Comparison of ENCODE assay signal across 20 cellular contexts in the genomic region with DNA sequence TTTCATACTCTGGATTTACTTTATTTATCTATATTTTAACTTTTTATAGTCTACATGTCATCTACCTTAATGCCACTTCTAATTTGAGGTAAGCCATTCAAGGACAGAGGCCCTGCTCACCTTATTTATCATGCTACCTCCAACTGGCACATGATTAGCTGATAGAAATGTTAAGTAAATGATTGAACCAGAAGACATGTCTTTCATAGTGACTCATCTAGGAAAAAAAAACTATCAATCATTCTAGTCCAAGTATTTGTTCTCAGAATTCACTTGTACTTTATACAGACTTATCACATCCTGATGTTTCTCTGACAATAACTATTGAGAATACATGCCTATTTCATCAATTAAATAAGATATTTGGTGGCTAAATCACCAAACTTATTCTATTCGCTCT.
DNase-seq lines count a peak whose midpoint lies in the region; ATAC-seq and FAIRE-seq lines count a peak whose summit lies in the region.
"Had no signal": no experiment of that assay in that cellular context is flagged by ENCODE, and none has a peak within 500 bp of the region (broad histone marks: within the 10 kb centered on the region; RNA-seq: fewer than 3 reads in every experiment).

No MANE protein-coding gene starts in this region.

- FAIRE-seq in islet of Langerhans (lab: Jason Lieb, UNC): peak; percentile 45
- FAIRE-seq: GM19239, H1, HepG2, HTR-8/SVneo had no signal

- no peak overlapping the region for H3K27ac Mint-ChIP-seq in effector memory CD8-positive, alpha-beta T cell
- H3K27ac Mint-ChIP-seq: CD4-positive, CD25-positive, alpha-beta regulatory T cell; CD8-positive, alpha-beta memory T cell; H9; IgD-negative memory B cell had no signal

- peak; percentile 19 for DNase-seq in mucosa of gallbladder (ENCODE audit: low spot score)
- no peak for DNase-seq in effector memory CD8-positive, alpha-beta T cell
- DNase-seq in NCI-H1092 (lab: John Stamatoyannopoulos, UW): no peak
- no peak for DNase-seq in cerebellar cortex (ENCODE audit: low spot score)
- DNase-seq: BE2C; C1 segment of cervical spinal cord; Caco-2; CD4-positive, CD25-positive, alpha-beta regulatory T cell; CD8-positive, alpha-beta memory T cell; DMS153; DMS79; GF-D8; H9 had no signal

- no peak overlapping the region for H3K4me3 Mint-ChIP-seq in effector memory CD8-positive, alpha-beta T cell
- H3K4me3 Mint-ChIP-seq: CD4-positive, CD25-positive, alpha-beta regulatory T cell; CD8-positive, alpha-beta memory T cell; H9; IgD-negative memory B cell had no signal

- no peaks in the 10 kb centered on the region for H3K27me3 Mint-ChIP-seq in effector memory CD8-positive, alpha-beta T cell
- H3K27me3 Mint-ChIP-seq: CD4-positive, CD25-positive, alpha-beta regulatory T cell had no signal

- H3K4me3 ChIP-seq in HUES64 (ENCODE audit: low read length): 0 out of 2 replicates have a peak overlapping the region, but pooled peaks have one; percentile 13

- ATAC-seq in effector memory CD8-positive, alpha-beta T cell (replicated peaks): no peak
- ATAC-seq: HepG2 had no signal

- no peaks in the 10 kb centered on the region for H3K27me3 ChIP-seq in HUES64 (ENCODE audit: insufficient read depth, low read length)
- H3K27me3 ChIP-seq: BE2C had no signal

- H3K4me1 ChIP-seq in HUES64 (ENCODE audit: insufficient read depth, low read length): no peaks in the 10 kb centered on the region
- H3K4me1 ChIP-seq: BE2C had no signal

- no CpG with 5 or more reads among the region's 1 CpG for WGBS in HUES64

- H3K9me3 ChIP-seq in HUES64 (ENCODE audit: insufficient read depth, low read depth, low read length): peaks cover 57% of the 10 kb centered on the region
- H3K9me3 ChIP-seq: BE2C, Caco-2 had no signal

- no peak overlapping the region for H3K27ac ChIP-seq in HUES64 (ENCODE audit: low read depth, low read length)

- no peaks in the 10 kb centered on the region for H3K36me3 ChIP-seq in HUES64 (ENCODE audit: insufficient read depth, low read length)
- H3K36me3 ChIP-seq: BE2C had no signal

- no peak overlapping the region for H3K9ac ChIP-seq in HUES64 (ENCODE audit: low read depth, low read length)

- H3K36me3 Mint-ChIP-seq in effector memory CD8-positive, alpha-beta T cell (ENCODE audit: insufficient read depth): no peaks in the 10 kb centered on the region
- H3K36me3 Mint-ChIP-seq: CD4-positive, CD25-positive, alpha-beta regulatory T cell; CD8-positive, alpha-beta memory T cell; IgD-negative memory B cell had no signal

- peaks cover 7 to 18% of the 10 kb centered on the region in 2 donors for H3K9me3 Mint-ChIP-seq in effector memory CD8-positive, alpha-beta T cell

- no peaks in the 10 kb centered on the region for H3K4me1 Mint-ChIP-seq in effector memory CD8-positive, alpha-beta T cell (ENCODE audit: low read depth in 2 of 2)
- H3K4me1 Mint-ChIP-seq: CD4-positive, CD25-positive, alpha-beta regulatory T cell; CD8-positive, alpha-beta memory T cell; IgD-negative memory B cell had no signal
